ENCODE assay signal across 8 cellular contexts in the genomic region with DNA sequence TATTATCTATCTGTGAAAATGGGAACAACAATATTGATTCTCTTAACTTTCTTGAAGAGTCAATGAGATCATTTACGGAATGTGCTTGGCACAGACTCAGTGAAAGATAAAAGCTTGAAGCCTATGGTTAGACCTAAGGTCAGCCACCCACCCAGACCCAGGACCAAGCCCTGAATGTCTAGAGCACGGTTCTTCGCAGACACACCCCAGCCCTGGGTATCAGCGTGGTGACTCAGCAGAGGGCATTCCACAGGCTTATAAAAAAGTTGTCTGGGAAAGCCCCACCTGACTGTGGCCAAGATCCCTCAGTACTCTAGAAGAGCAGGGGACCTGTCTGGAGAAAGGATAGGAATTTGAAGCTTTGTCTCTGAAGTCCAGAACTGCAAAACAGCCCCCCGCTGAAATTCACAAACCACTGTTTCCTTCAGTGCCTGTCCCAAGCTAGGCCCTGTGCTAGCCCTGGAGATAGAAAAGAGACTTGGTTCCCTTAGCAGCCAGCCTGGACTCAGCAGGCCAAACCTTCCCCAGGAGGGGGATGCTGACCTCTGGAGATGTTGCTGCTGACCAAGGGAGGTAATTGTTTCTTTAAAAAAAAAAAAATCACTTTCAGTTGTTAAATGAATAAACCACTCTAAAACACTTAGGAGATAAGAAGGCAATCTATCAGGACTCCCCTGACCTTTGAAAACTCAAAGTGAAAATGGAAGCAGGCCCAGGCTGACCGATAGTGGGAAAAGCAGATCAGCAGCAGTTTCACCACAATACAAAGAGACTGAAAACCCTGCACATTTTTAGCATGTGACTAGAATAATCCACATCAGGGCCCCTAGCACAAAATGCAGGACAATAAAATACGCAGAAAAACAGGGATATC.
DNase-seq lines count a peak whose midpoint lies in the region; ATAC-seq and TF ChIP-seq lines count a peak whose summit lies in the region.

No MANE protein-coding gene starts in this region.

- intact Hi-C loops in activated naive CD4-positive, alpha-beta T cell treated with anti-CD3 and anti-CD28 coated beads for 36 hours (cut with micrococcal nuclease) = loop anchor here (1.0 to 10.0 kb wide), 6 partner anchors 10 to 1229 kb away; partner anchors contain the start of genes CD59 and DEPDC7
- intact Hi-C loops in Panc1 (cut with micrococcal nuclease; ENCODE audit: unreplicated experiment) (no loop called here), sciatic nerve (cut with DNase I) (no loop called here)
- intact Hi-C loops in dendritic cell treated with granulocyte-macrophage colony-stimulating factor and Interleukin-4, amounts not matched to agents 40 ng/mL and 50 ng/mL, for 4 days (cut with micrococcal nuclease) = no loop called here

- no peaks in the 10 kb centered on the region for H3K27me3 ChIP-seq in Panc1 (ENCODE audit: control insufficient read depth, insufficient read depth, low read length)

- no peaks in the 10 kb centered on the region for H3K9me3 ChIP-seq in Panc1 (ENCODE audit: control insufficient read depth, insufficient read depth, low read depth, low read length)

- no peak overlapping the region for H3K4me3 Mint-ChIP-seq in activated naive CD4-positive, alpha-beta T cell treated with anti-CD3 and anti-CD28 coated beads for 36 hours
- H3K4me3 Mint-ChIP-seq in activated naive CD4-positive, alpha-beta T cell treated with anti-CD3 and anti-CD28 coated beads, Interleukin-2, amount 10 ng/mL, durations not matched to agents 7 days and 5 days = no peak overlapping the region
- no peak overlapping the region for H3K4me3 Mint-ChIP-seq in dendritic cell treated with granulocyte-macrophage colony-stimulating factor and Interleukin-4, amounts not matched to agents 40 ng/mL and 50 ng/mL, for 4 days

- BruUV-seq in Panc1 (replicated peaks; lab: Mats Ljungman, UMichigan) = no TSS peak

- peak overlapping the region; percentile 46 for H3K27ac Mint-ChIP-seq in activated naive CD4-positive, alpha-beta T cell treated with anti-CD3 and anti-CD28 coated beads for 36 hours
- H3K27ac Mint-ChIP-seq in activated naive CD4-positive, alpha-beta T cell treated with anti-CD3 and anti-CD28 coated beads, Interleukin-2, amount 10 ng/mL, durations not matched to agents 7 days and 5 days = no peak overlapping the region
- peak overlapping the region; percentile 35 for H3K27ac Mint-ChIP-seq in dendritic cell treated with granulocyte-macrophage colony-stimulating factor and Interleukin-4, amounts not matched to agents 40 ng/mL and 50 ng/mL, for 4 days

- H3K4me1 ChIP-seq in Panc1 (ENCODE audit: control insufficient read depth, insufficient read depth, low read length) = peaks cover 54% of the 10 kb centered on the region

- H3K4me3 ChIP-seq in Panc1 (ENCODE audit: low read depth in 2 of 2, low read length in 2 of 2) = peak overlapping the region in 1 of 2 experiments; percentile 21; a peak in 2 of 4 replicates

- no peaks in the 10 kb centered on the region for H3K9me3 Mint-ChIP-seq in activated naive CD4-positive, alpha-beta T cell treated with anti-CD3 and anti-CD28 coated beads for 36 hours
- H3K9me3 Mint-ChIP-seq in activated naive CD4-positive, alpha-beta T cell treated with anti-CD3 and anti-CD28 coated beads, Interleukin-2, amount 10 ng/mL, durations not matched to agents 7 days and 5 days = no peaks in the 10 kb centered on the region
- H3K9me3 Mint-ChIP-seq in dendritic cell treated with granulocyte-macrophage colony-stimulating factor and Interleukin-4, amounts not matched to agents 40 ng/mL and 50 ng/mL, for 4 days = no peaks in the 10 kb centered on the region

- H3K36me3 ChIP-seq in Panc1 (ENCODE audit: control insufficient read depth, insufficient read depth, low read length) = no peaks in the 10 kb centered on the region

- TF ChIP-seq CTCF in Panc1 (IDR thresholded peaks at IDR 0.05) = no peak

- H3K36me3 Mint-ChIP-seq in activated naive CD4-positive, alpha-beta T cell treated with anti-CD3 and anti-CD28 coated beads for 36 hours (ENCODE audit: low read depth) = no peaks in the 10 kb centered on the region
- H3K36me3 Mint-ChIP-seq in activated naive CD4-positive, alpha-beta T cell treated with anti-CD3 and anti-CD28 coated beads, Interleukin-2, amount 10 ng/mL, durations not matched to agents 7 days and 5 days = peaks cover 4% of the 10 kb centered on the region
- H3K36me3 Mint-ChIP-seq in dendritic cell treated with granulocyte-macrophage colony-stimulating factor and Interleukin-4, amounts not matched to agents 40 ng/mL and 50 ng/mL, for 4 days (ENCODE audit: low read depth) = no peaks in the 10 kb centered on the region

- POLR2A ChIA-PET in Panc1 (lab: Charles Lee) = interaction anchor here (0.7 kb wide), 1 partner anchor 9 kb away, joined by 3 read pairs; no protein-coding TSS in a partner anchor

- CTCF ChIA-PET in activated naive CD4-positive, alpha-beta T cell treated with anti-CD3 and anti-CD28 coated beads for 36 hours (lab: Charles Lee) = interaction anchor here (1.1 to 2.0 kb wide), 2 partner anchors 69 to 70 kb away, joined by 3 to 5 read pairs; no protein-coding TSS in a partner anchor
- CTCF ChIA-PET in activated naive CD4-positive, alpha-beta T cell treated with anti-CD3 and anti-CD28 coated beads, Interleukin-2, amount 10 ng/mL, durations not matched to agents 7 days and 5 days (lab: Charles Lee) = interaction anchor here (1.0 kb wide), 1 partner anchor 114 kb away, joined by 3 read pairs; the partner anchor contains the start of gene ABTB2
- CTCF ChIA-PET in Panc1 (lab: Charles Lee) = no interaction called here

- ATAC-seq in HG02852 (IDR thresholded peaks at IDR 0.05; ENCODE audit: unreplicated experiment) (peak; percentile 81), Panc1 (peak; percentile 93), sciatic nerve (peak; percentile 67)

- in situ Hi-C loops in Panc1 (cut with HindIII; ENCODE audit: low pct_unique_long_range_greater_than_20kb, low sequenced_read_pairs) = no loop called here

- H3K27me3 Mint-ChIP-seq in activated naive CD4-positive, alpha-beta T cell treated with anti-CD3 and anti-CD28 coated beads for 36 hours (ENCODE audit: low read depth) = peaks cover 2% of the 10 kb centered on the region
- peaks cover 58% of the 10 kb centered on the region for H3K27me3 Mint-ChIP-seq in activated naive CD4-positive, alpha-beta T cell treated with anti-CD3 and anti-CD28 coated beads, Interleukin-2, amount 10 ng/mL, durations not matched to agents 7 days and 5 days
- no peaks in the 10 kb centered on the region for H3K27me3 Mint-ChIP-seq in dendritic cell treated with granulocyte-macrophage colony-stimulating factor and Interleukin-4, amounts not matched to agents 40 ng/mL and 50 ng/mL, for 4 days

- DNase-seq in activated naive CD4-positive, alpha-beta T cell treated with anti-CD3 and anti-CD28 coated beads for 36 hours = peak; percentile 77
- no peak for DNase-seq in activated naive CD4-positive, alpha-beta T cell treated with anti-CD3 and anti-CD28 coated beads, Interleukin-2, amount 10 ng/mL, durations not matched to agents 7 days and 5 days
- DNase-seq in Panc1 (ENCODE audit: low read depth, low spot score) (no peak), sciatic nerve (ENCODE audit: low spot score) (no peak), NCI-H2081 treated with DMSO at 0.1 percent for 48 hours (lab: John Stamatoyannopoulos, UW) (no peak), DMS 273 (lab: John Stamatoyannopoulos, UW; ENCODE audit: unreplicated experiment) (no peak)

- H3K27ac ChIP-seq in Panc1 (ENCODE audit: low read length) = peak overlapping the region; percentile 89

- peaks cover 78% of the 10 kb centered on the region for H3K4me1 Mint-ChIP-seq in activated naive CD4-positive, alpha-beta T cell treated with anti-CD3 and anti-CD28 coated beads for 36 hours (ENCODE audit: low read depth)
- H3K4me1 Mint-ChIP-seq in activated naive CD4-positive, alpha-beta T cell treated with anti-CD3 and anti-CD28 coated beads, Interleukin-2, amount 10 ng/mL, durations not matched to agents 7 days and 5 days = peaks cover 50% of the 10 kb centered on the region
- H3K4me1 Mint-ChIP-seq in dendritic cell treated with granulocyte-macrophage colony-stimulating factor and Interleukin-4, amounts not matched to agents 40 ng/mL and 50 ng/mL, for 4 days (ENCODE audit: low read depth) = peaks cover 19% of the 10 kb centered on the region
